8 cellular contexts compared by ENCODE assay signal in the genomic region with DNA sequence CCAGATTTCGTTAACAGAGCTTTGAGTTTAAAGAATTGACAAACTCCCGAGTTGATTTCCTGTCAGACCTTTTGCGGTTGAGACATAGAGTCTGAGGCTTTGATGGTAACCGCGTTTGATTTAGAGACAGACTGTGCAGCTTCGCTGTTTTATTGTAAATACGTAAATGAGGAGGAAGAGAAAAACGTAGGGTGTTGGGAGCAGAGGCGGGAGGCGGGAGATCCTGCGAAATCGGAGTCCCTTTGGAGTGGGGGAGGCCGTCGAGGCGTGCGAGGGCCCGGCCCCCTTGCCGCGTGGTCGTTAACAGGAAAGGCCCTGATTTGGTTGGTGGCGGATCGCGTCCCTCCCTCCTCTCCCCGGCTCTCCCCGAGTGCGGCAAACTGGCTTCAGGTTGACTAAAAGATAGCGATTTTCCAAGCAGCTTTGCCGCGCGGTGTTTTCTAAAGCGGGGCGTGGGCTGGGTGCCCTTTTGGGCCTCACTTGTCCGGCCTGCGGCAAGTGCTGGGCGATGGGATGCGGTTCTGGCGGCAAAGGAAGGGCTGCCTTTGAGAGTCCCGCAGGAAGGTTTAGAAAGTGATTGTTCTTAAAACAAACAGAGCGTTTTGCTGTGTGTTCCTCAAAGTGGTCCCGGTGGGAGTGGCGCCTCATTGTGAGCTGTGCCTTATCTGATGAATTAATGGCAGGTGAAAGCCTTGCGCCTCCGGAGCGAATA. TPM values are rescaled to one million over a fixed set of nuclear protein-coding genes. Genes with fewer than 3 reads are reported as not detected.
DNase-seq lines count a peak whose midpoint lies in the region; ATAC-seq and TF ChIP-seq lines count a peak whose summit lies in the region.

No MANE protein-coding gene starts in this region.

- no peak for TF ChIP-seq CTCF in CD8-positive, alpha-beta T cell (IDR thresholded peaks at IDR 0.05)
- TF ChIP-seq CTCF in activated B cell treated with CpG ODN at 0.5 μM for 24 hours (IDR thresholded peaks at IDR 0.05) (no peak), lower lobe of right lung (IDR thresholded peaks at IDR 0.05) (no peak)

- H3K4me3 ChIP-seq in CD8-positive, alpha-beta T cell (ENCODE audit: low read depth, low read length) = peak overlapping the region; percentile 92
- H3K4me3 ChIP-seq in MG63 = peak overlapping the region; percentile 87
- peak overlapping the region; percentile 64 for H3K4me3 ChIP-seq in lower lobe of right lung

- POLR2A ChIA-PET in CD8-positive, alpha-beta T cell (lab: Charles Lee) = interaction anchor here (0.9 to 1.0 kb wide), 2 partner anchors 50 to 53 kb away, joined by 3 read pairs; no protein-coding TSS in a partner anchor
- POLR2A ChIA-PET in activated B cell treated with CpG ODN at 0.5 μM for 24 hours (lab: Charles Lee) = no interaction called here

- peak overlapping the region; percentile 91 for H3K27ac Mint-ChIP-seq in CD8-positive, alpha-beta T cell
- peak overlapping the region; percentile 74 for H3K27ac Mint-ChIP-seq in activated B cell treated with CpG ODN at 0.5 μM for 24 hours
- H3K27ac Mint-ChIP-seq in dendritic cell treated with granulocyte-macrophage colony-stimulating factor and Interleukin-4, amounts not matched to agents 40 ng/mL and 50 ng/mL, for 4 days = peak overlapping the region; percentile 89

- H3K27ac ChIP-seq in CD8-positive, alpha-beta T cell (ENCODE audit: low read depth, low read length) = peak overlapping the region; percentile 95
- H3K27ac ChIP-seq in lower lobe of right lung = peak overlapping the region; percentile 90

- peak overlapping the region; percentile 87 for H3K4me3 Mint-ChIP-seq in CD8-positive, alpha-beta T cell
- peak overlapping the region; percentile 84 for H3K4me3 Mint-ChIP-seq in activated B cell treated with CpG ODN at 0.5 μM for 24 hours
- peak overlapping the region; percentile 87 for H3K4me3 Mint-ChIP-seq in dendritic cell treated with granulocyte-macrophage colony-stimulating factor and Interleukin-4, amounts not matched to agents 40 ng/mL and 50 ng/mL, for 4 days

- peak; percentile 2 to 75 (median 30) for DNase-seq in CD8-positive, alpha-beta T cell
- DNase-seq in MG63 (peak; percentile 68), activated B cell treated with CpG ODN at 0.5 μM for 24 hours (peak; percentile 32), lower lobe of right lung (peak; percentile 56), NCI-H226 (no peak)
- DNase-seq in stimulated activated CD4-positive, alpha-beta T cell treated with anti-CD3 and anti-CD28 coated beads, TNF-alpha, amount 100 ng/mL, for 48 hours (ENCODE audit: low read depth in 3 of 3) = peak in 2 of 3 donors; percentile 7 to 10

- CTCF ChIA-PET in CD8-positive, alpha-beta T cell (lab: Charles Lee) = interaction anchor here (0.6 kb wide), 1 partner anchor 40 kb away, joined by 3 read pairs; no protein-coding TSS in a partner anchor
- CTCF ChIA-PET in activated B cell treated with CpG ODN at 0.5 μM for 24 hours (lab: Charles Lee) = interaction anchor here (0.6 kb wide), 1 partner anchor 835 kb away, joined by 3 read pairs; no protein-coding TSS in a partner anchor

- H3K9me3 ChIP-seq in CD8-positive, alpha-beta T cell (ENCODE audit: low read length) = no peaks in the 10 kb centered on the region
- no peaks in the 10 kb centered on the region for H3K9me3 ChIP-seq in MG63
- H3K9me3 ChIP-seq in lower lobe of right lung = no peaks in the 10 kb centered on the region

- H3K36me3 ChIP-seq in CD8-positive, alpha-beta T cell (ENCODE audit: insufficient read depth, low read length) = no peaks in the 10 kb centered on the region
- H3K36me3 ChIP-seq in MG63 = no peaks in the 10 kb centered on the region
- H3K36me3 ChIP-seq in lower lobe of right lung = no peaks in the 10 kb centered on the region

- ATAC-seq in CD8-positive, alpha-beta T cell = peak; percentile 61
- ATAC-seq in activated B cell treated with CpG ODN at 0.5 μM for 24 hours (ENCODE audit: low read depth) = no peak
- peak; percentile 51 to 58 for ATAC-seq in lower lobe of right lung
- no peak for ATAC-seq in HG02610 (IDR thresholded peaks at IDR 0.05; ENCODE audit: unreplicated experiment)

- H3K4me1 Mint-ChIP-seq in CD8-positive, alpha-beta T cell (ENCODE audit: low read depth) = peaks cover 45% of the 10 kb centered on the region
- H3K4me1 Mint-ChIP-seq in activated B cell treated with CpG ODN at 0.5 μM for 24 hours = peaks cover 15% of the 10 kb centered on the region
- H3K4me1 Mint-ChIP-seq in dendritic cell treated with granulocyte-macrophage colony-stimulating factor and Interleukin-4, amounts not matched to agents 40 ng/mL and 50 ng/mL, for 4 days (ENCODE audit: low read depth) = peaks cover 16% of the 10 kb centered on the region

- peaks cover 9% of the 10 kb centered on the region for H3K4me1 ChIP-seq in CD8-positive, alpha-beta T cell (ENCODE audit: insufficient read depth, low read length)
- peaks cover 6% of the 10 kb centered on the region for H3K4me1 ChIP-seq in lower lobe of right lung

- H3K36me3 Mint-ChIP-seq in CD8-positive, alpha-beta T cell = peaks cover 8% of the 10 kb centered on the region
- H3K36me3 Mint-ChIP-seq in activated B cell treated with CpG ODN at 0.5 μM for 24 hours (ENCODE audit: low read depth) = no peaks in the 10 kb centered on the region
- peaks cover 8% of the 10 kb centered on the region for H3K36me3 Mint-ChIP-seq in dendritic cell treated with granulocyte-macrophage colony-stimulating factor and Interleukin-4, amounts not matched to agents 40 ng/mL and 50 ng/mL, for 4 days (ENCODE audit: low read depth)

- intact Hi-C loops in CD8-positive, alpha-beta T cell (cut with DNase I, micrococcal nuclease) = loop anchor here (2.0 to 10.0 kb wide), 7 partner anchors 853 to 1883 kb away; partner anchors contain the start of genes AP1S2 (in 1 of the 2), PDHA1 (in 1 of the 2) and PHKA2 (in 1 of the 2)
- intact Hi-C loops in activated B cell treated with CpG ODN at 0.5 μM for 24 hours (cut with micrococcal nuclease) = loop anchor here (2.0 to 10.0 kb wide), 5 partner anchors 614 to 1244 kb away; partner anchors contain the start of genes PHKA2, SCML2 and TXLNG
- intact Hi-C loops in dendritic cell treated with granulocyte-macrophage colony-stimulating factor and Interleukin-4, amounts not matched to agents 40 ng/mL and 50 ng/mL, for 4 days (cut with micrococcal nuclease) = no loop called here
- intact Hi-C loops in lower lobe of right lung (cut with DNase I) = no loop called here

- H3K27me3 Mint-ChIP-seq in CD8-positive, alpha-beta T cell (ENCODE audit: low read depth) = no peaks in the 10 kb centered on the region
- no peaks in the 10 kb centered on the region for H3K27me3 Mint-ChIP-seq in activated B cell treated with CpG ODN at 0.5 μM for 24 hours
- H3K27me3 Mint-ChIP-seq in dendritic cell treated with granulocyte-macrophage colony-stimulating factor and Interleukin-4, amounts not matched to agents 40 ng/mL and 50 ng/mL, for 4 days = peaks cover 27% of the 10 kb centered on the region

- H3K9me3 Mint-ChIP-seq in CD8-positive, alpha-beta T cell = no peaks in the 10 kb centered on the region
- no peaks in the 10 kb centered on the region for H3K9me3 Mint-ChIP-seq in activated B cell treated with CpG ODN at 0.5 μM for 24 hours
- H3K9me3 Mint-ChIP-seq in dendritic cell treated with granulocyte-macrophage colony-stimulating factor and Interleukin-4, amounts not matched to agents 40 ng/mL and 50 ng/mL, for 4 days = no peaks in the 10 kb centered on the region

- H3K27me3 ChIP-seq in CD8-positive, alpha-beta T cell (ENCODE audit: insufficient read depth, low read length) = no peaks in the 10 kb centered on the region
- H3K27me3 ChIP-seq in MG63 = no peaks in the 10 kb centered on the region
- no peaks in the 10 kb centered on the region for H3K27me3 ChIP-seq in lower lobe of right lung (ENCODE audit: low read depth)

RNA-seq across cellular contexts. Expression of gene SCML1, which starts 0.9 kb away (rescaled TPM):
- 10 to 100 TPM; 50.6 to 52.2 TPM for total RNA-seq in CD8-positive, alpha-beta T cell
- total RNA-seq in MG63 (2014; rRNA removed; shearing (Covaris generic); ENCODE audit: low replicate concordance) = 24.7 and 32.8 TPM in 2 replicates
- total RNA-seq in activated B cell treated with CpG ODN at 0.5 μM for 24 hours (6.4 and 6.5 TPM in 2 replicates), lower lobe of right lung (12.3 TPM)

Comparison
In these comparisons a context has a peak if more than half of its experiments do, and no peak if none do; other contexts are left out.
1. ATAC-seq: peak in CD8-positive, alpha-beta T cell (single experiment) and lower lobe of right lung (2 of 2); none in activated B cell treated with CpG ODN at 0.5 μM for 24 hours (single experiment) and HG02610 (single experiment).
2. intact Hi-C loops: an anchor here in CD8-positive, alpha-beta T cell (2.0 to 10.0 kb wide) and activated B cell treated with CpG ODN at 0.5 μM for 24 hours (2.0 to 10.0 kb wide); none called in dendritic cell treated with granulocyte-macrophage colony-stimulating factor and Interleukin-4, amounts not matched to agents 40 ng/mL and 50 ng/mL, for 4 days and lower lobe of right lung.
3. Peak in every context shown above with its lines, with median percentiles within 50 percentile points of each other: H3K4me3 ChIP-seq, H3K27ac Mint-ChIP-seq and H3K4me3 Mint-ChIP-seq.